ENCODE assay signal across 13 cellular contexts in genomic region chr14:32244404-32244803, GRCh38. TPM values are rescaled to one million over a fixed set of nuclear protein-coding genes. Genes with fewer than 3 reads are reported as not detected.
DNase-seq lines count a peak whose midpoint lies in the region; ATAC-seq and TF ChIP-seq lines count a peak whose summit lies in the region.
"Had no signal": no experiment of that assay in that cellular context is flagged by ENCODE, and none has a peak within 500 bp of the region (broad histone marks: within the 10 kb centered on the region; RNA-seq: fewer than 3 reads in every experiment).

No MANE protein-coding gene starts in this region.

- CTCF ChIA-PET in AG04450 (lab: Charles Lee): interaction anchor here (1.1 kb wide), 1 partner anchor 19 kb away, joined by 3 read pairs; no protein-coding TSS in a partner anchor

- POLR2A ChIA-PET in AG04450 (lab: Yijun Ruan, JAX): no interaction called here

- DNase-seq in AG04450 (ENCODE audit: low read depth, low spot score) (no peak), GM10266 (ENCODE audit: extremely low spot score) (no peak), RWPE2 (ENCODE audit: low spot score) (no peak), hepatic stellate cell (ENCODE audit: low spot score) (peak; percentile 12), upper lobe of left lung (no peak), KBM-7 (no peak), esophagus squamous epithelium (lab: John Stamatoyannopoulos, UW) (no peak), DMS79 treated with DMSO at 0.1 percent for 48 hours (lab: John Stamatoyannopoulos, UW) (no peak)
- DNase-seq: CD8-positive, alpha-beta memory T cell; colonic mucosa; MV-4-11; SHP77 had no signal

- H3K4me3 ChIP-seq in AG04450 (ENCODE audit: low read depth, low read length) (no peak overlapping the region), RWPE2 (ENCODE audit: severe bottlenecking) (no peak overlapping the region), upper lobe of left lung (no peak overlapping the region), esophagus squamous epithelium (no peak overlapping the region)
- H3K4me3 ChIP-seq: colonic mucosa had no signal

- TF ChIP-seq POLR2A in upper lobe of left lung (IDR thresholded peaks at IDR 0.05) (no peak), esophagus squamous epithelium (IDR thresholded peaks at IDR 0.05) (no peak)

- peak; percentile 66 for ATAC-seq in RWPE2 (ENCODE audit: low read depth)
- ATAC-seq in upper lobe of left lung (ENCODE audit: low FRiP score in 2 of 2): no peak

- intact Hi-C loops in esophagus squamous epithelium (cut with DNase I): no loop called here

- no peaks in the 10 kb centered on the region for H3K4me1 ChIP-seq in RWPE2 (ENCODE audit: insufficient read depth, poor library complexity, severe bottlenecking)
- H3K4me1 ChIP-seq in upper lobe of left lung: no peaks in the 10 kb centered on the region
- H3K4me1 ChIP-seq in esophagus squamous epithelium: no peaks in the 10 kb centered on the region
- H3K4me1 ChIP-seq: colonic mucosa had no signal

- H3K27ac ChIP-seq in AG04450 (ENCODE audit: low read depth, low read length) (no peak overlapping the region), RWPE2 (ENCODE audit: poor library complexity, severe bottlenecking) (no peak overlapping the region), upper lobe of left lung (no peak overlapping the region), esophagus squamous epithelium (no peak overlapping the region)
- H3K27ac ChIP-seq: colonic mucosa had no signal

- H3K36me3 ChIP-seq in RWPE2 (ENCODE audit: low read depth) (no peaks in the 10 kb centered on the region), upper lobe of left lung (no peaks in the 10 kb centered on the region), esophagus squamous epithelium (no peaks in the 10 kb centered on the region)
- H3K36me3 ChIP-seq: colonic mucosa had no signal

- H3K27me3 ChIP-seq in AG04450 (ENCODE audit: control insufficient read depth, insufficient read depth, low read length) (peaks cover 2% of the 10 kb centered on the region), RWPE2 (ENCODE audit: insufficient read depth, poor library complexity, severe bottlenecking) (no peaks in the 10 kb centered on the region), upper lobe of left lung (no peaks in the 10 kb centered on the region), esophagus squamous epithelium (no peaks in the 10 kb centered on the region)
- H3K27me3 ChIP-seq: colonic mucosa had no signal

- H3K9me3 ChIP-seq in AG04450 (ENCODE audit: control insufficient read depth, insufficient read depth, low read length) (peaks cover 4% of the 10 kb centered on the region; the same call in 1 of the 2 replicates), RWPE2 (ENCODE audit: severe bottlenecking) (no peaks in the 10 kb centered on the region), upper lobe of left lung (no peaks in the 10 kb centered on the region), esophagus squamous epithelium (no peaks in the 10 kb centered on the region)
- H3K9me3 ChIP-seq: colonic mucosa had no signal

- no peak for TF ChIP-seq EP300 in upper lobe of left lung (IDR thresholded peaks at IDR 0.05)

- TF ChIP-seq CTCF in AG04450 (IDR thresholded peaks at IDR 0.05; ENCODE audit: low read depth, low read length) (peak; percentile 14; the same call in 1 of the 2 replicates), GM10266 (IDR thresholded peaks at IDR 0.05; ENCODE audit: control insufficient read depth, insufficient read depth, low read depth, missing control alignments) (peak; percentile 17), RWPE2 (IDR thresholded peaks at IDR 0.05; ENCODE audit: poor library complexity, severe bottlenecking) (peak; percentile 64), upper lobe of left lung (IDR thresholded peaks at IDR 0.05) (no peak), esophagus squamous epithelium (IDR thresholded peaks at IDR 0.05) (no peak)

- in situ Hi-C loops in KBM-7 (cut with MboI; ENCODE audit: low pct_unique_long_range_greater_than_20kb, low sequenced_read_pairs): no loop called here

RNA-seq across cellular contexts. Expression of gene RNU6-8, which starts 41.3 kb away (rescaled TPM):
- polyA plus RNA-seq in AG04450 (2011; rRNA removed): not detected in 2 replicates
- not detected in 2 replicates for polyA minus RNA-seq in AG04450 (2011; rRNA and poly(A)+ RNA removed)
- total RNA-seq in upper lobe of left lung (not detected), esophagus squamous epithelium (not detected)
- total RNA-seq: CD8-positive, alpha-beta memory T cell; colonic mucosa; fibroblast of lung had no signal
- polyA plus RNA-seq: CD8-positive, alpha-beta memory T cell; fibroblast of lung had no signal

RNA-seq across cellular contexts. Expression of gene RNU6-7, which starts 42.6 kb away (rescaled TPM):
- polyA plus RNA-seq in AG04450 (2011; rRNA removed): not detected in 2 replicates
- polyA minus RNA-seq in AG04450 (2011; rRNA and poly(A)+ RNA removed): not detected in 2 replicates
- total RNA-seq in upper lobe of left lung (not detected), esophagus squamous epithelium (not detected)
- total RNA-seq: CD8-positive, alpha-beta memory T cell; colonic mucosa; fibroblast of lung had no signal
- polyA plus RNA-seq: CD8-positive, alpha-beta memory T cell; fibroblast of lung had no signal

Comparison
In these comparisons a context has a peak if more than half of its experiments do, and no peak if none do; other contexts are left out.
1. CTCF ChIP-seq: peak in AG04450 (single experiment), GM10266 (single experiment) and RWPE2 (single experiment); none in upper lobe of left lung (0 of 6) and esophagus squamous epithelium (0 of 6).